Comparison of ENCODE assay signal across 1 cellular context in genomic region chr7:130492519-130493274, GRCh38.
TF ChIP-seq lines count a peak whose summit lies in the region.

No MANE protein-coding gene starts in this region.

TF ChIP-seq in GM23338, 12 proteins besides CTCF, POLR2A, EP300 and RAD21 (continued from another document):
- TF ChIP-seq ZNF462 (CRISPR knock-in tag; IDR thresholded peaks at IDR 0.05): no peak
- no peak for TF ChIP-seq JUNB (IDR thresholded peaks at IDR 0.05; ENCODE audit: unreplicated experiment)
- TF ChIP-seq STAT1 (IDR thresholded peaks at IDR 0.05; ENCODE audit: unreplicated experiment): no peak
- no peak for TF ChIP-seq POLR2AphosphoS5 (IDR thresholded peaks at IDR 0.05; ENCODE audit: low read depth)
- no peak for TF ChIP-seq ZNF331 (CRISPR knock-in tag; IDR thresholded peaks at IDR 0.05; ENCODE audit: low read depth)
- TF ChIP-seq ETS1 (IDR thresholded peaks at IDR 0.05): no peak
- TF ChIP-seq EZH2 (IDR thresholded peaks at IDR 0.05; ENCODE audit: low read depth, unreplicated experiment): no peak
- no peak for TF ChIP-seq ZNF114 (CRISPR knock-in tag; IDR thresholded peaks at IDR 0.05)
